1 cellular context compared by ENCODE assay signal in the genomic region with DNA sequence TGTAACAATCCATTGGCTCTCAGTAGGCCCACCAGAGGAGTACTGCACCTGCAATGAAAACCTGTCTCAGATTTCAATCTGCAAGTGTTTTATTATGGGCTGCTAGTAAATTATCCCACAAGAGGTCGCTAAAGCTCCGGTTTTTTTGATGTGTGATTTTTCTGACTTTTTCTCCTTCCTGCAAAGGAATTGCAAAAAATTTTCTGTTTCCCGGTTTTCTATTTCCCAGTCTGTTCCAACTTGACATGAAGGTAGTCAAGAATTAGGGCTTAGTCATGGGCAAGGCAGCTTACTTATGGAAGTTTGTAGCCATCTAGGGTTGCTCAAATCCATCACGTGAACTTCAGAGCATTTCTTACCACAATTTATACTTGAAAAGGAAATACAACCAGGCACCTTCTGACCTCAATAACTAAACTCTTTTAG.
TF ChIP-seq lines count a peak whose summit lies in the region.

No MANE protein-coding gene starts in this region.

TF ChIP-seq in HCT116, 20 proteins besides CTCF, POLR2A, EP300 and RAD21 (continued from another document):
- TF ChIP-seq MAX (IDR thresholded peaks at IDR 0.05): no peak
